In genomic region chr12:62632521-62632920, GRCh38 we compare ENCODE assay signal across 8 cellular contexts.
A peak's percentile ranks its signal among the peaks of the same experiment; 100 is the strongest.
DNase-seq lines count a peak whose midpoint lies in the region; ATAC-seq and TF ChIP-seq lines count a peak whose summit lies in the region.

No MANE protein-coding gene starts in this region.

- H3K27me3 ChIP-seq in BLaER1 treated with 17β-estradiol and CSF1 and Interleukin-3, amounts not matched to agents 10 nM and 100 nM = peaks cover 48 to 68% (median 61%) of the 10 kb centered on the region in 11 experiments

- ATAC-seq in GM18909 (IDR thresholded peaks at IDR 0.05; ENCODE audit: poor library complexity, unreplicated experiment) (peak; percentile 47), HG03342 (IDR thresholded peaks at IDR 0.05; ENCODE audit: unreplicated experiment) (peak; percentile 26)

- H3K4me3 Mint-ChIP-seq in activated T-helper 1 cell treated with anti-CD3 and anti-CD28 coated beads, Interleukin-12 subunit alpha, Interleukin-12 subunit beta, Interleukin-2, Interleukin-4 antibody, amounts not matched to agents 30 ng/mL and 10 ng/mL and 1 ng/mL, durations not matched to agents 14 hours and 24 hours and 36 hours = peak overlapping the region; percentile 72
- H3K4me3 Mint-ChIP-seq in osteocyte (ENCODE audit: unreplicated experiment) = peak overlapping the region; percentile 75

- peaks cover 10 to 14% (median 12%) of the 10 kb centered on the region in 10 experiments; a peak in 19 of 20 replicates for H3K4me1 ChIP-seq in BLaER1 treated with 17β-estradiol and CSF1 and Interleukin-3, amounts not matched to agents 10 nM and 100 nM

- no peak for DNase-seq in activated T-helper 1 cell treated with anti-CD3 and anti-CD28 coated beads, Interleukin-12 subunit alpha, Interleukin-12 subunit beta, Interleukin-2, Interleukin-4 antibody, amounts not matched to agents 30 ng/mL and 10 ng/mL and 1 ng/mL, durations not matched to agents 14 hours and 24 hours and 36 hours (ENCODE audit: low spot score)
- DNase-seq in head of caudate nucleus (peak in 40 of 42 donors; percentile 7 to 75 (median 46)), osteocyte (ENCODE audit: extremely low spot score, unreplicated experiment) (no peak), SKM-1 treated with dmso at 0.1 percent for 144 hours (lab: John Stamatoyannopoulos, UW; ENCODE audit: unreplicated experiment) (no peak), SIG-M5 treated with dmso at 0.1 percent for 504 hours (lab: John Stamatoyannopoulos, UW; ENCODE audit: unreplicated experiment) (no peak)

- peaks cover 81% of the 10 kb centered on the region for H3K27me3 Mint-ChIP-seq in activated T-helper 1 cell treated with anti-CD3 and anti-CD28 coated beads, Interleukin-12 subunit alpha, Interleukin-12 subunit beta, Interleukin-2, Interleukin-4 antibody, amounts not matched to agents 30 ng/mL and 10 ng/mL and 1 ng/mL, durations not matched to agents 14 hours and 24 hours and 36 hours (ENCODE audit: insufficient read depth)
- peaks cover 6% of the 10 kb centered on the region for H3K27me3 Mint-ChIP-seq in osteocyte (ENCODE audit: unreplicated experiment)

- TF ChIP-seq CTCF in osteocyte (IDR thresholded peaks at IDR 0.05) = no peak

- intact Hi-C loops in activated T-helper 1 cell treated with anti-CD3 and anti-CD28 coated beads, Interleukin-12 subunit alpha, Interleukin-12 subunit beta, Interleukin-2, Interleukin-4 antibody, amounts not matched to agents 30 ng/mL and 10 ng/mL and 1 ng/mL, durations not matched to agents 14 hours and 24 hours and 36 hours (cut with micrococcal nuclease) = loop anchor here (1.0 kb wide), 1 partner anchor 8 kb away; no protein-coding TSS in a partner anchor
- intact Hi-C loops in head of caudate nucleus (cut with DNase I) = no loop called here

- H3K9me3 ChIP-seq in BLaER1 treated with 17β-estradiol and CSF1 and Interleukin-3, amounts not matched to agents 10 nM and 100 nM (replicated peaks in 1 of 11) = peaks cover 0 to 17% (median 5%) of the 10 kb centered on the region in 11 experiments; a peak in 7 of 22 replicates

- H3K4me1 Mint-ChIP-seq in activated T-helper 1 cell treated with anti-CD3 and anti-CD28 coated beads, Interleukin-12 subunit alpha, Interleukin-12 subunit beta, Interleukin-2, Interleukin-4 antibody, amounts not matched to agents 30 ng/mL and 10 ng/mL and 1 ng/mL, durations not matched to agents 14 hours and 24 hours and 36 hours (ENCODE audit: low read depth) = no peaks in the 10 kb centered on the region
- peaks cover 26% of the 10 kb centered on the region for H3K4me1 Mint-ChIP-seq in osteocyte (ENCODE audit: unreplicated experiment)

- H3K9me3 Mint-ChIP-seq in activated T-helper 1 cell treated with anti-CD3 and anti-CD28 coated beads, Interleukin-12 subunit alpha, Interleukin-12 subunit beta, Interleukin-2, Interleukin-4 antibody, amounts not matched to agents 30 ng/mL and 10 ng/mL and 1 ng/mL, durations not matched to agents 14 hours and 24 hours and 36 hours = no peaks in the 10 kb centered on the region
- no peaks in the 10 kb centered on the region for H3K9me3 Mint-ChIP-seq in osteocyte (ENCODE audit: unreplicated experiment)

- H3K36me3 ChIP-seq in BLaER1 treated with 17β-estradiol and CSF1 and Interleukin-3, amounts not matched to agents 10 nM and 100 nM = no peaks in the 10 kb centered on the region

- peak overlapping the region in 7 of 10 experiments; percentile 12 to 58 (median 28); a peak in 7 of 20 replicates for H3K4me3 ChIP-seq in BLaER1 treated with 17β-estradiol and CSF1 and Interleukin-3, amounts not matched to agents 10 nM and 100 nM

- H3K9ac ChIP-seq in BLaER1 treated with 17β-estradiol and CSF1 and Interleukin-3, amounts not matched to agents 10 nM and 100 nM = no peak overlapping the region

- peaks cover 0 to 10% (median 0%) of the 10 kb centered on the region in 11 experiments; a peak in 3 of 22 replicates for H4K20me1 ChIP-seq in BLaER1 treated with 17β-estradiol and CSF1 and Interleukin-3, amounts not matched to agents 10 nM and 100 nM

- peaks cover 1% of the 10 kb centered on the region for H3K36me3 Mint-ChIP-seq in activated T-helper 1 cell treated with anti-CD3 and anti-CD28 coated beads, Interleukin-12 subunit alpha, Interleukin-12 subunit beta, Interleukin-2, Interleukin-4 antibody, amounts not matched to agents 30 ng/mL and 10 ng/mL and 1 ng/mL, durations not matched to agents 14 hours and 24 hours and 36 hours (ENCODE audit: low read depth)
- peaks cover 2% of the 10 kb centered on the region for H3K36me3 Mint-ChIP-seq in osteocyte (ENCODE audit: unreplicated experiment)

- H3K27ac Mint-ChIP-seq in activated T-helper 1 cell treated with anti-CD3 and anti-CD28 coated beads, Interleukin-12 subunit alpha, Interleukin-12 subunit beta, Interleukin-2, Interleukin-4 antibody, amounts not matched to agents 30 ng/mL and 10 ng/mL and 1 ng/mL, durations not matched to agents 14 hours and 24 hours and 36 hours = no peak overlapping the region
- peak overlapping the region; percentile 41 for H3K27ac Mint-ChIP-seq in osteocyte (ENCODE audit: unreplicated experiment)

- no peak overlapping the region for H3K27ac ChIP-seq in BLaER1 treated with 17β-estradiol and CSF1 and Interleukin-3, amounts not matched to agents 10 nM and 100 nM

- peak overlapping the region; percentile 29 to 85 (median 55) for H3K4me2 ChIP-seq in BLaER1 treated with 17β-estradiol and CSF1 and Interleukin-3, amounts not matched to agents 10 nM and 100 nM

Comparison
In these comparisons a context has a peak if more than half of its experiments do, and no peak if none do; other contexts are left out.
1. DNase-seq: peak in head of caudate nucleus (40 of 42); none in activated T-helper 1 cell treated with anti-CD3 and anti-CD28 coated beads, Interleukin-12 subunit alpha, Interleukin-12 subunit beta, Interleukin-2, Interleukin-4 antibody, amounts not matched to agents 30 ng/mL and 10 ng/mL and 1 ng/mL, durations not matched to agents 14 hours and 24 hours and 36 hours (single experiment), osteocyte (single experiment), SKM-1 treated with dmso at 0.1 percent for 144 hours (single experiment) and SIG-M5 treated with dmso at 0.1 percent for 504 hours (single experiment).